In genomic region chr4:146407257-146407656, GRCh38 we compare ENCODE assay signal across 25 cellular contexts.
"Had no signal": no experiment of that assay in that cellular context is flagged by ENCODE, and none has a peak within 500 bp of the region (broad histone marks: within the 10 kb centered on the region; RNA-seq: fewer than 3 reads in every experiment).

No MANE protein-coding gene starts in this region.

- H3K27me3 ChIP-seq: brain microvascular endothelial cell, cardiac muscle cell had no signal

- H3K36me3 ChIP-seq: brain microvascular endothelial cell, cardiac muscle cell had no signal

- H3K27ac ChIP-seq: brain microvascular endothelial cell, cardiac muscle cell had no signal

- ATAC-seq: activated T-cell treated with anti-CD3 and anti-CD28 coated beads, Interleukin-2, amount 50 U/mL, for 72 hours; T-helper 17 cell had no signal

- DNase-seq: activated B cell treated with CpG ODN at 0.5 μM for 24 hours; activated CD4-positive, alpha-beta memory T cell treated with anti-CD3 and anti-CD28 coated beads for 36 hours; activated CD4-positive, alpha-beta T cell treated with anti-CD3 and anti-CD28 coated beads for 1 hour; activated CD4-positive, alpha-beta T cell treated with anti-CD3 and anti-CD28 coated beads, Interleukin-2, amount 10 ng/mL, durations not matched to agents 7 days and 5 days; activated CD8-positive, alpha-beta memory T cell treated with anti-CD3 and anti-CD28 coated beads for 24 hours; activated gamma-delta T cell treated with Interleukin-2 at 50 U/mL for 16 hours; activated naive CD4-positive, alpha-beta T cell treated with anti-CD3 and anti-CD28 coated beads, Interleukin-2, amount 10 ng/mL, durations not matched to agents 7 days and 5 days; activated naive CD8-positive, alpha-beta T cell treated with anti-CD3 and anti-CD28 coated beads for 36 hours; activated T-cell treated with anti-CD3 and anti-CD28 coated beads, Interleukin-2, amount 50 U/mL, for 72 hours; Karpas-422; NCI-H1105 treated with DMSO at 0.1 percent for 48 hours; NCI-H1436 treated with DMSO at 0.1 percent for 48 hours; NCI-H187; NCI-H2081; NCI-H2171 treated with DMSO at 0.1 percent for 48 hours; NCI-H226; NCI-H510A; NCI-H526 treated with DMSO at 0.1 percent for 48 hours; NCI-H82; NK-92 treated with Interleukin-12 subunit alpha and Interleukin-12 subunit beta, amount 100 ng/mL, for 24 hours; SIG-M5; T-helper 17 cell; T-helper 9 cell had no signal

- H3K4me3 ChIP-seq: cardiac muscle cell had no signal
